ENCODE assay signal across 20 cellular contexts in the genomic region with DNA sequence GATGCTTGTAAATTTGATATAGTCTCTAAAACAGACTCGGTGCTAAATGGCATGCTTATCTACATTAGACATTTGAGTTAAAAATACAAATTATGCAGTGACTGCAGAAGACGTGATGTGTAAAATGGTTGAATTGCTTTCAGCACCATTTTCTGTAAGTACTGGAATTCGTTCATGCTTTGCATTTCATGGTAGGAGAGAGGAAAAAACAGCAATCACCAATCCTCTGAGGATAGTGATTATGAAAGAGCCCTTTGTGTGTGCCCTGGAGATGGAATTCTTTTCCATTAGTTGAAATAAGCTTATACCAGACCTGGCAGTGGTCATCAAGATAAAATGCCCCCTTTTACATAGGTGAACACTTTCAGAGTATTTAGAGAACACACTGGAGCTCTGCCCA. TPM values are rescaled to one million over a fixed set of nuclear protein-coding genes. Genes with fewer than 3 reads are reported as not detected.
DNase-seq lines count a peak whose midpoint lies in the region; ATAC-seq and TF ChIP-seq lines count a peak whose summit lies in the region.
"Had no signal": no experiment of that assay in that cellular context is flagged by ENCODE, and none has a peak within 500 bp of the region (broad histone marks: within the 10 kb centered on the region; RNA-seq: fewer than 3 reads in every experiment).

No MANE protein-coding gene starts in this region.

- H3K27ac ChIP-seq in PC-3 (ENCODE audit: low read length) = no peak overlapping the region
- H3K27ac ChIP-seq: body of pancreas, SJSA1 had no signal

- H3K9me2 ChIP-seq in PC-3 (replicated peaks; ENCODE audit: low read length) = no peaks in the 10 kb centered on the region

- intact Hi-C loops in PC-3 (cut with micrococcal nuclease) = no loop called here

- H3K27ac Mint-ChIP-seq in activated naive CD8-positive, alpha-beta T cell = no peak overlapping the region
- H3K27ac Mint-ChIP-seq in activated naive CD8-positive, alpha-beta T cell treated with anti-CD3 and anti-CD28 coated beads for 36 hours = no peak overlapping the region
- peak overlapping the region; percentile 78 for H3K27ac Mint-ChIP-seq in WTC11
- H3K27ac Mint-ChIP-seq: activated CD4-positive, alpha-beta T cell treated with anti-CD3 and anti-CD28 coated beads for 36 hours had no signal

- DNase-seq in activated naive CD8-positive, alpha-beta T cell treated with anti-CD3 and anti-CD28 coated beads for 36 hours = no peak
- DNase-seq in WTC11 (ENCODE audit: low spot score) (no peak), superior temporal gyrus (ENCODE audit: extremely low spot score) (peak; percentile 43), PC-3 (no peak), NCI-H1694 treated with DMSO at 0.1 percent for 48 hours (lab: John Stamatoyannopoulos, UW) (no peak), activated gamma-delta T cell treated with Interleukin-2 at 50 U/mL for 16 hours (no peak)
- DNase-seq: activated CD4-positive, alpha-beta T cell treated with anti-CD3 and anti-CD28 coated beads for 36 hours; body of pancreas; cortex of kidney; HCEC 1CT; OCI-M1; stimulated activated CD4-positive, alpha-beta T cell treated with anti-CD3 and anti-CD28 coated beads, Interleukin-1b, Interleukin-23, amount 100 ng/mL, for 48 hours had no signal

- TF ChIP-seq CTCF in WTC11 (IDR thresholded peaks at IDR 0.05) = no peak
- no peak for TF ChIP-seq CTCF in PC-3 (conservative IDR thresholded peaks at IDR 0.05; ENCODE audit: low read depth, low read length)

- H3K9me3 Mint-ChIP-seq in activated naive CD8-positive, alpha-beta T cell (ENCODE audit: low read depth) = no peaks in the 10 kb centered on the region
- H3K9me3 Mint-ChIP-seq in activated naive CD8-positive, alpha-beta T cell treated with anti-CD3 and anti-CD28 coated beads for 36 hours = no peaks in the 10 kb centered on the region
- H3K9me3 Mint-ChIP-seq in WTC11 = peaks cover 8% of the 10 kb centered on the region

- CTCF ChIA-PET in WTC11 (lab: Charles Lee) = interaction anchor here (0.7 to 3.8 kb wide), 21 partner anchors 12 to 463 kb away, joined by 3 to 41 read pairs (median 5); partner anchors contain the start of genes PCDH8 and SUGT1
- CTCF ChIA-PET in PC-3 (lab: Charles Lee) = no interaction called here

- H3K4me3 ChIP-seq in iPS-15b (ENCODE audit: low read depth, low read length) = peak overlapping the region; percentile 76
- H3K4me3 ChIP-seq in PC-3 (ENCODE audit: low read length) = no peak overlapping the region
- H3K4me3 ChIP-seq: body of pancreas, SJSA1 had no signal

- peaks cover 4% of the 10 kb centered on the region for H3K4me1 Mint-ChIP-seq in activated naive CD8-positive, alpha-beta T cell (ENCODE audit: low read depth)
- H3K4me1 Mint-ChIP-seq in activated naive CD8-positive, alpha-beta T cell treated with anti-CD3 and anti-CD28 coated beads for 36 hours = peaks cover 2% of the 10 kb centered on the region
- H3K4me1 Mint-ChIP-seq in WTC11 = peaks cover 51% of the 10 kb centered on the region

- no peaks in the 10 kb centered on the region for H3K79me2 ChIP-seq in PC-3 (ENCODE audit: low read length)

- H3K27me3 Mint-ChIP-seq in activated naive CD8-positive, alpha-beta T cell = peaks cover 34% of the 10 kb centered on the region
- peaks cover 44% of the 10 kb centered on the region for H3K27me3 Mint-ChIP-seq in activated naive CD8-positive, alpha-beta T cell treated with anti-CD3 and anti-CD28 coated beads for 36 hours
- H3K27me3 Mint-ChIP-seq in WTC11 (ENCODE audit: low read depth) = peaks cover 6% of the 10 kb centered on the region; the same call in 1 of the 2 replicates

- no peaks in the 10 kb centered on the region for H4K20me1 ChIP-seq in PC-3 (ENCODE audit: low read length)

- H3K36me3 ChIP-seq in iPS-15b (ENCODE audit: control insufficient read depth, insufficient read depth, low read length) (peaks cover 17% of the 10 kb centered on the region), PC-3 (ENCODE audit: low read depth, low read length) (no peaks in the 10 kb centered on the region)
- H3K36me3 ChIP-seq: SJSA1 had no signal

- H3K9me3 ChIP-seq in iPS-15b (ENCODE audit: control insufficient read depth, insufficient read depth, low read length) = no peaks in the 10 kb centered on the region
- no peaks in the 10 kb centered on the region for H3K9me3 ChIP-seq in PC-3 (ENCODE audit: low read length)
- H3K9me3 ChIP-seq: body of pancreas, SJSA1 had no signal

- no peaks in the 10 kb centered on the region for H3K36me3 Mint-ChIP-seq in activated naive CD8-positive, alpha-beta T cell
- no peaks in the 10 kb centered on the region for H3K36me3 Mint-ChIP-seq in activated naive CD8-positive, alpha-beta T cell treated with anti-CD3 and anti-CD28 coated beads for 36 hours
- peaks cover 11% of the 10 kb centered on the region for H3K36me3 Mint-ChIP-seq in WTC11

- no peaks in the 10 kb centered on the region for H3F3A ChIP-seq in PC-3 (ENCODE audit: low read length, unreplicated experiment)

- no peak overlapping the region for H2AFZ ChIP-seq in PC-3 (ENCODE audit: low read length)

- ATAC-seq in WTC11 (no peak), PC-3 (no peak)
- ATAC-seq: activated CD4-positive, alpha-beta T cell treated with anti-CD3 and anti-CD28 coated beads for 36 hours had no signal

- no TSS peak for BruUV-seq in PC-3 (replicated peaks; lab: Mats Ljungman, UMichigan)

- H3K27me3 ChIP-seq in iPS-15b (ENCODE audit: control insufficient read depth, insufficient read depth, low read length) (no peaks in the 10 kb centered on the region), PC-3 (ENCODE audit: low read length) (peaks cover 9% of the 10 kb centered on the region)
- H3K27me3 ChIP-seq: SJSA1 had no signal

- peaks cover 12% of the 10 kb centered on the region for H3K4me1 ChIP-seq in iPS-15b (ENCODE audit: control insufficient read depth, insufficient read depth, low read length)
- H3K4me1 ChIP-seq in PC-3 (ENCODE audit: insufficient read depth, low read length) = no peaks in the 10 kb centered on the region
- H3K4me1 ChIP-seq: SJSA1 had no signal

- H3K4me3 Mint-ChIP-seq in activated naive CD8-positive, alpha-beta T cell = peak overlapping the region; percentile 65
- no peak overlapping the region for H3K4me3 Mint-ChIP-seq in activated naive CD8-positive, alpha-beta T cell treated with anti-CD3 and anti-CD28 coated beads for 36 hours
- peak overlapping the region; percentile 93 for H3K4me3 Mint-ChIP-seq in WTC11
- H3K4me3 Mint-ChIP-seq: activated CD4-positive, alpha-beta T cell treated with anti-CD3 and anti-CD28 coated beads for 36 hours had no signal

- H3K4me2 ChIP-seq in PC-3 (ENCODE audit: low read length) = no peak overlapping the region

- POLR2A ChIA-PET in WTC11 (lab: Charles Lee) (interaction anchor here (1.7 kb wide), 1 partner anchor 85 kb away, joined by 6 read pairs; the partner anchor contains the start of gene SUGT1), PC-3 (lab: Charles Lee; ENCODE audit: unreplicated experiment) (no interaction called here)

- H3K9ac ChIP-seq in iPS-15b (ENCODE audit: low read depth, low read length) (peak overlapping the region; percentile 70), PC-3 (ENCODE audit: low read length) (no peak overlapping the region)

TF ChIP-seq in WTC11, 78 proteins besides CTCF, POLR2A, EP300 and RAD21:
- no peak for TF ChIP-seq OVOL2 (CRISPR knock-in tag; IDR thresholded peaks at IDR 0.05; ENCODE audit: borderline replicate concordance)
- no peak for TF ChIP-seq HMGXB4 (CRISPR knock-in tag; IDR thresholded peaks at IDR 0.05)
- TF ChIP-seq, protein P1, sequence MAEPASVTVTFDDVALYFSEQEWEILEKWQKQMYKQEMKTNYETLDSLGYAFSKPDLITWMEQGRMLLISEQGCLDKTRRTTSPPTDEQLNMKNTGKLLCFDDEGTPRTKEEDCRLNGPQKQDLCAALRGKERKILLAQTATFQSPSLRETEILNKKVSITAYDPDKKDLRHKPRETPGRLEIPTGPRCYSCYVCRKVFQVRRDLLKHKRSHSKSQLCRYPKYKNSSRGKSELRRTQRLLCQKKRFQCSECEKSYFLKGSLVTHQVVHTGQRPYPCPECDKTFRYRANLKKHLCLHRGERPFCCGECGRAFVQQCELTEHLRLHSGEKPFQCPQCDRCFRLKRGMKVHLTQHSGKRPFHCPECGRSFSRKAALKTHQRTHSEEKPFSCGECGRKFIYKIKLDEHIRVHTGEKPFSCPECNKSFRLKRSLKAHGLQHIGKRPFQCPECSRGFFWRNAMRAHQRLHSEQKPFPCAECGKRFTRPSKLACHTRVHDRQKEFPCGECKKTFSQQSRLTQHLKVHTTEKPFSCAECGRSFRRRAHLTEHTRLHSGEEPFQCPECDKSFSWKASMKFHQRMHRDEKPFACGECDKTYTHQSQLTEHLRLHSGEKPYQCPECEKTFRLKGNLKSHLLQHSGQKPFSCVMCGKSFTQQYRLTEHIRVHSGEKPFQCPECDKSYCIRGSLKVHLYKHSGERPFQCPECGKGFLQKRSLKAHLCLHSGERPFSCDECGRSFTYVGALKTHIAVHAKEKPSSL (CRISPR knock-in tag; conservative IDR thresholded peaks at IDR 0.05) = no peak
- no peak for TF ChIP-seq GRHL2 (CRISPR knock-in tag; IDR thresholded peaks at IDR 0.05; ENCODE audit: insufficient replicate concordance, severe bottlenecking)
TF ChIP-seq in WTC11: peak in this region for 0.

RNA-seq across cellular contexts. Expression of gene CNMD, which starts 1.7 kb away (rescaled TPM):
- not detected for total RNA-seq in activated naive CD8-positive, alpha-beta T cell treated with anti-CD3 and anti-CD28 coated beads for 36 hours
- total RNA-seq in WTC11 (2021) = 65.5 to 95.1 TPM (median 65.6 TPM) in 3 replicates
- total RNA-seq in PC-3 (2014; rRNA removed) = not detected in 2 replicates
- total RNA-seq: activated CD4-positive, alpha-beta T cell treated with anti-CD3 and anti-CD28 coated beads for 36 hours; glomerular endothelial cell; HT-29; mesenteric fat pad; NCI-H460; osteocyte; SJSA1 had no signal

Comparison
In these comparisons a context has a peak if more than half of its experiments do, and no peak if none do; other contexts are left out.
1. RNA of gene CNMD, which starts 1.7 kb away (total RNA-seq): 65.5 to 95.1 TPM in WTC11; not detected in activated naive CD8-positive, alpha-beta T cell treated with anti-CD3 and anti-CD28 coated beads for 36 hours and not detected in PC-3; every median in the first group is over 10 times any median in the second.